In the genomic region with DNA sequence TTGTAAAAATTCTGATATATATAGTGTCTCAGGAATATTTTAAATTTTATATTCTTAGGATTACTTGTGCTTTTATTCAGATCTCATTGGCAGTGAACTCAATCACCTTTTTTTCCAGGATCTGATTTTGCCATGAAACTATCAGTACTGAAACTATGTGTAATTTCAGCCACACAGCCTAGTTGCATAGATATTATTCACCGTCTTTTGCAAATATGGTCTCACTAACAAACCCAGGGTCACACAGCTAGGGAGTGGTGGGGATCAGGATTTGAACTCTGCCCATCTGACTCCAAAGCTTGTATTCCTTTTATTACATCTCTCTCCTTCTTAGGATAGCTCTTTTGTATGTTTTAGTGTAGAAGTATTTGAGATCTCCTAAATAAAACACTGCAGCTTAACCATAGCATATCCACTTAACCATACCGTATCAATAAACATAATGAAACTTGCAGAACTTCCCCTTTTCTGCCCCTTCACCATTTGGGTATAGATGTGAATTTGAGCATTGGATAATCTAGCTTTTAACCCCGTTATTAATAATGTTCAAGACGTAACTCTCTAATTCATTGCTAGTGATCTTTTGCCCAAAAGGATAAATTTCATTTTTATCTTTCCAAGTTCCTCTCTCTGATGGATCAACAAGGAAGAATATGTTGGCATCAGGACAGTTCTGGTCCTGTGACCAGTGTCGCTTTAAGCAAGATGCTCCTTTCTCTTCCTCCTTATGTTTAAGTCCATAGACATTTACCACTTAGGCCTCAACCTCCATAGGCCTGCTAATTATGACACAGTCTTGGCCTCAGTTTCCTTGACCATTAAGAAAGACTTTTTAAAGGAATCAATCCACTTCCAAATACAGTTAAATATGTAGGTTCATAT, we compare ENCODE assay signal across 12 cellular contexts.
A peak's percentile ranks its signal among the peaks of the same experiment; 100 is the strongest.
DNase-seq lines count a peak whose midpoint lies in the region; ATAC-seq and TF ChIP-seq lines count a peak whose summit lies in the region.
"Had no signal": no experiment of that assay in that cellular context is flagged by ENCODE, and none has a peak within 500 bp of the region (broad histone marks: within the 10 kb centered on the region; RNA-seq: fewer than 3 reads in every experiment).

No MANE protein-coding gene starts in this region.

- no peak overlapping the region for H2AFZ ChIP-seq in GM23248

- no peak overlapping the region for H3K27ac ChIP-seq in GM23248

- H3K36me3 Mint-ChIP-seq in Caco-2 (ENCODE audit: insufficient read depth, unreplicated experiment): no peaks in the 10 kb centered on the region
- H3K36me3 Mint-ChIP-seq in activated T-helper 17 cell treated with anti-CD3 and anti-CD28 coated beads, Interleukin-2, amount 50 U/mL, for 72 hours (ENCODE audit: low read depth): no peaks in the 10 kb centered on the region
- H3K36me3 Mint-ChIP-seq: CD8-positive, alpha-beta T cell had no signal

- CTCF ChIA-PET in Caco-2 (lab: Charles Lee): no interaction called here

- no peak overlapping the region for H3K9ac ChIP-seq in GM23248

- H3K27me3 ChIP-seq in Caco-2 (replicated peaks; ENCODE audit: control insufficient read depth, insufficient read depth, low read length): no peaks in the 10 kb centered on the region
- no peaks in the 10 kb centered on the region for H3K27me3 ChIP-seq in GM23248 (replicated peaks; ENCODE audit: insufficient read depth)

- H3K9me3 Mint-ChIP-seq in Caco-2 (ENCODE audit: unreplicated experiment): no peaks in the 10 kb centered on the region
- no peaks in the 10 kb centered on the region for H3K9me3 Mint-ChIP-seq in activated T-helper 17 cell treated with anti-CD3 and anti-CD28 coated beads, Interleukin-2, amount 50 U/mL, for 72 hours
- H3K9me3 Mint-ChIP-seq: CD8-positive, alpha-beta T cell had no signal

- H3K27ac Mint-ChIP-seq in Caco-2 (ENCODE audit: unreplicated experiment): peak overlapping the region; percentile 49
- H3K27ac Mint-ChIP-seq in activated T-helper 17 cell treated with anti-CD3 and anti-CD28 coated beads, Interleukin-2, amount 50 U/mL, for 72 hours: peak overlapping the region; percentile 10
- H3K27ac Mint-ChIP-seq: CD8-positive, alpha-beta T cell had no signal

- in situ Hi-C loops in GM23248 (cut with MboI): no loop called here

- H3K9me3 ChIP-seq in Caco-2 (no peaks in the 10 kb centered on the region), GM23248 (ENCODE audit: low read depth) (no peaks in the 10 kb centered on the region)

- H3K36me3 ChIP-seq in Caco-2 (ENCODE audit: control insufficient read depth, insufficient read depth, low read length): no peaks in the 10 kb centered on the region
- H3K36me3 ChIP-seq in GM23248 (ENCODE audit: low read depth): no peaks in the 10 kb centered on the region

- no TSS peak for BruUV-seq in Caco-2 (replicated peaks; lab: Mats Ljungman, UMichigan)

- WGBS in GM23248 (ENCODE audit: low coverage in 1 of 2, low lambda C conversion rate in 2 of 2, missing lambda C conversion rate in 2 of 2), 2 experiments: 81 to 83% methylated on average over 5 of the region's 5 CpGs

- no peaks in the 10 kb centered on the region for H3K9me2 ChIP-seq in GM23248 (ENCODE audit: insufficient read depth)

- H3K4me3 ChIP-seq in Caco-2 (ENCODE audit: low read depth, low read length): no peak overlapping the region
- no peak overlapping the region for H3K4me3 ChIP-seq in GM23248

- H4K20me1 ChIP-seq in GM23248 (ENCODE audit: insufficient read depth): no peaks in the 10 kb centered on the region

- H3K4me3 Mint-ChIP-seq in Caco-2 (ENCODE audit: unreplicated experiment): no peak overlapping the region
- H3K4me3 Mint-ChIP-seq in activated T-helper 17 cell treated with anti-CD3 and anti-CD28 coated beads, Interleukin-2, amount 50 U/mL, for 72 hours: no peak overlapping the region
- H3K4me3 Mint-ChIP-seq: CD8-positive, alpha-beta T cell had no signal

- DNase-seq in Caco-2 (no peak), omental fat pad (ENCODE audit: low spot score) (no peak), GM23248 (no peak), globus pallidus (ENCODE audit: low spot score) (no peak)
- no peak for DNase-seq in stimulated activated CD4-positive, alpha-beta T cell treated with anti-CD3 and anti-CD28 coated beads, Interleukin-4, amount 100 ng/mL, for 1 hour
- DNase-seq: activated naive CD4-positive, alpha-beta T cell; CD8-positive, alpha-beta T cell; dermis blood vessel endothelial cell; substantia nigra had no signal

- H3K4me2 ChIP-seq in GM23248 (ENCODE audit: unreplicated experiment): no peak overlapping the region

- H3K4me1 Mint-ChIP-seq in Caco-2 (ENCODE audit: low read depth, unreplicated experiment): peaks cover 54% of the 10 kb centered on the region
- peaks cover 30% of the 10 kb centered on the region for H3K4me1 Mint-ChIP-seq in activated T-helper 17 cell treated with anti-CD3 and anti-CD28 coated beads, Interleukin-2, amount 50 U/mL, for 72 hours

- ATAC-seq in GM19372 (IDR thresholded peaks at IDR 0.05; ENCODE audit: low read depth, unreplicated experiment): peak; percentile 44
- ATAC-seq in HG03103 (IDR thresholded peaks at IDR 0.05; ENCODE audit: low read depth, unreplicated experiment): peak; percentile 42
- peak; percentile 79 for ATAC-seq in activated T-helper 17 cell treated with anti-CD3 and anti-CD28 coated beads, Interleukin-2, amount 50 U/mL, for 72 hours (replicated peaks)
- no peak for ATAC-seq in omental fat pad (ENCODE audit: low FRiP score)
- ATAC-seq: CD8-positive, alpha-beta T cell had no signal

- H3K4me1 ChIP-seq in Caco-2 (peaks cover 45% of the 10 kb centered on the region), GM23248 (ENCODE audit: insufficient read depth) (peaks cover 30% of the 10 kb centered on the region)

- TF ChIP-seq CTCF in Caco-2 (IDR thresholded peaks at IDR 0.05; ENCODE audit: insufficient read depth in 1 of 2, low read depth in 1 of 2, low read length in 1 of 2, severe bottlenecking in 1 of 2, unreplicated experiment in 1 of 2) (no peak), omental fat pad (IDR thresholded peaks at IDR 0.05) (no peak)

- peaks cover 83% of the 10 kb centered on the region for H3K79me2 ChIP-seq in GM23248 (ENCODE audit: insufficient read depth)

- POLR2A ChIA-PET in Caco-2 (lab: Charles Lee): no interaction called here

- intact Hi-C loops in Caco-2 (cut with micrococcal nuclease; ENCODE audit: unreplicated experiment): loop anchor here (5.0 kb wide), 1 partner anchor 505 kb away; a partner anchor contains a TSS

- H3K27me3 Mint-ChIP-seq in Caco-2 (ENCODE audit: insufficient read depth, unreplicated experiment): no peaks in the 10 kb centered on the region
- no peaks in the 10 kb centered on the region for H3K27me3 Mint-ChIP-seq in activated T-helper 17 cell treated with anti-CD3 and anti-CD28 coated beads, Interleukin-2, amount 50 U/mL, for 72 hours

- no peaks in the 10 kb centered on the region for H3F3A ChIP-seq in GM23248 (ENCODE audit: insufficient read depth)
